ENCODE assay signal across 19 cellular contexts in genomic region chr17:1796800-1797199, GRCh38. TPM values are rescaled to one million over a fixed set of nuclear protein-coding genes. Genes with fewer than 3 reads are reported as not detected.
DNase-seq lines count a peak whose midpoint lies in the region; ATAC-seq, FAIRE-seq and TF ChIP-seq lines count a peak whose summit lies in the region.
"Had no signal": no experiment of that assay in that cellular context is flagged by ENCODE, and none has a peak within 500 bp of the region (broad histone marks: within the 10 kb centered on the region; RNA-seq: fewer than 3 reads in every experiment).

No MANE protein-coding gene starts in this region.

- H3K27me3 ChIP-seq in mesenchymal stem cell (ENCODE audit: control insufficient read depth in 1 of 2, insufficient read depth in 1 of 2, low read length in 2 of 2) (no peaks in the 10 kb centered on the region), thoracic aorta (replicated peaks; ENCODE audit: insufficient read depth) (no peaks in the 10 kb centered on the region)
- H3K27me3 ChIP-seq: upper lobe of left lung had no signal

- no peak for TF ChIP-seq POLR2A in GM12891 (IDR thresholded peaks at IDR 0.05; ENCODE audit: low read depth, low read length)

- TF ChIP-seq CTCF in fibroblast of the aortic adventitia (IDR thresholded peaks at IDR 0.05; ENCODE audit: insufficient read depth, low read length) (no peak), thoracic aorta (IDR thresholded peaks at IDR 0.05) (no peak)

- ATAC-seq in thoracic aorta (ENCODE audit: insufficient number of reproducible peaks, low FRiP score, low read depth) (no peak), HG02970 (IDR thresholded peaks at IDR 0.05; ENCODE audit: low FRiP score, unreplicated experiment) (no peak)
- ATAC-seq: SK-N-SH treated with all-trans-retinoic acid at 6 μM for 48 hours had no signal

- no peak overlapping the region for H3K23ac ChIP-seq in mesenchymal stem cell (ENCODE audit: low read length in 2 of 2)

- H2BK5ac ChIP-seq in mesenchymal stem cell (ENCODE audit: low read depth, low read length, poor library complexity, severe bottlenecking) = no peak overlapping the region

- H4K91ac ChIP-seq in mesenchymal stem cell (ENCODE audit: low read length) = no peak overlapping the region

- no peak overlapping the region for H4K8ac ChIP-seq in mesenchymal stem cell (ENCODE audit: low read length)

- no peak overlapping the region for H3K9ac ChIP-seq in mesenchymal stem cell (ENCODE audit: low read length)

- no peak for FAIRE-seq in GM12891 (lab: Jason Lieb, UNC)
- FAIRE-seq: GM12892 had no signal

- no peak overlapping the region for H3K4me3 ChIP-seq in fibroblast of the aortic adventitia (ENCODE audit: low read depth, low read length)
- H3K4me3 ChIP-seq in mesenchymal stem cell (ENCODE audit: insufficient read depth in 1 of 2, low read depth in 1 of 2, low read length in 2 of 2) = no peak overlapping the region
- H3K4me3 ChIP-seq in thoracic aorta = no peak overlapping the region
- H3K4me3 ChIP-seq: lung, upper lobe of left lung had no signal

- H3K79me1 ChIP-seq in mesenchymal stem cell (replicated peaks; ENCODE audit: low read length, poor library complexity, severe bottlenecking) = peaks cover 13% of the 10 kb centered on the region

- 17% methylated on average over 1 of the region's 1 CpG for WGBS in mesenchymal stem cell

- H3K14ac ChIP-seq in mesenchymal stem cell (ENCODE audit: low read length in 2 of 2) = no peak overlapping the region

- DNase-seq in fibroblast of the aortic adventitia (ENCODE audit: low read depth) (peak; percentile 40), mesenchymal stem cell (peak; percentile 41), thoracic aorta (ENCODE audit: low spot score) (no peak), GM12891 (ENCODE audit: insufficient read length, low spot score) (no peak), SK-N-DZ (ENCODE audit: low spot score) (no peak)
- DNase-seq: activated CD4-positive, CD25-positive, alpha-beta regulatory T cell; activated CD8-positive, alpha-beta memory T cell treated with anti-CD3 and anti-CD28 coated beads, Interleukin-2, amount 50 U/mL, for 4 hours; activated naive CD4-positive, alpha-beta T cell treated with anti-CD3 and anti-CD28 coated beads, Interleukin-2, amount 10 ng/mL, durations not matched to agents 7 days and 5 days; EL; NCI-H1417 treated with DMSO at 0.1 percent for 48 hours; NCI-H345; occipital lobe; stimulated activated CD4-positive, alpha-beta T cell treated with anti-CD3 and anti-CD28 coated beads, Interleukin-12 subunit alpha, Interleukin-12 subunit beta, amount 100 ng/mL, for 4 hours; upper lobe of left lung had no signal

- H3K27ac ChIP-seq in angular gyrus (ENCODE audit: low read depth, low read length) (peak overlapping the region; percentile 32), mesenchymal stem cell (ENCODE audit: low read length, poor library complexity, severe bottlenecking) (no peak overlapping the region), thoracic aorta (peak overlapping the region; percentile 0 to 41)

- H3K4me1 ChIP-seq in mesenchymal stem cell (ENCODE audit: control insufficient read depth, insufficient read depth, low read depth, low read length) (peaks cover 11% of the 10 kb centered on the region), thoracic aorta (ENCODE audit: control insufficient read depth in 1 of 2, low read depth in 2 of 2) (peaks cover 12 to 18% of the 10 kb centered on the region in 2 donors)

- H2BK120ac ChIP-seq in mesenchymal stem cell (ENCODE audit: low read depth, low read length) = no peak overlapping the region

- no peak overlapping the region for H3K18ac ChIP-seq in mesenchymal stem cell (ENCODE audit: low read depth in 1 of 2, low read length in 2 of 2)

- H2BK15ac ChIP-seq in mesenchymal stem cell (ENCODE audit: low read depth, poor library complexity, severe bottlenecking) = no peak overlapping the region

- H3K9me3 ChIP-seq in mesenchymal stem cell (ENCODE audit: control insufficient read depth, low read length) (no peaks in the 10 kb centered on the region), thoracic aorta (no peaks in the 10 kb centered on the region)
- H3K9me3 ChIP-seq: upper lobe of left lung had no signal

- H3K4ac ChIP-seq in mesenchymal stem cell (ENCODE audit: low read depth in 1 of 2, low read length in 2 of 2) = no peak overlapping the region

- H2AFZ ChIP-seq in mesenchymal stem cell (ENCODE audit: low read depth, low read length) = no peak overlapping the region

- no peak overlapping the region for H2AK5ac ChIP-seq in mesenchymal stem cell (ENCODE audit: low read length, severe bottlenecking)

- H3K4me2 ChIP-seq in mesenchymal stem cell (ENCODE audit: low read length, poor library complexity, severe bottlenecking) = no peak overlapping the region

- H2BK12ac ChIP-seq in mesenchymal stem cell (ENCODE audit: low read length in 2 of 2) = no peak overlapping the region

- peaks cover 18 to 26% of the 10 kb centered on the region in 2 experiments for H3K36me3 ChIP-seq in mesenchymal stem cell (ENCODE audit: control insufficient read depth in 1 of 2, insufficient read depth in 2 of 2, low read depth in 1 of 2, low read length in 2 of 2)
- peaks cover 8% of the 10 kb centered on the region for H3K36me3 ChIP-seq in thoracic aorta

TF ChIP-seq in GM12891, 5 proteins besides CTCF, POLR2A, EP300 and RAD21:
- TF ChIP-seq TAF1 (IDR thresholded peaks at IDR 0.05; ENCODE audit: low read depth, low read length) = no peak
- no peak for TF ChIP-seq PAX5 (IDR thresholded peaks at IDR 0.05; ENCODE audit: insufficient read depth, low read length, severe bottlenecking)
- no peak for TF ChIP-seq POU2F2 (IDR thresholded peaks at IDR 0.05; ENCODE audit: low read depth, low read length)

RNA-seq across cellular contexts. Expression of gene SMYD4, which starts 32.9 kb away (rescaled TPM):
- 7.4 and 10.7 TPM in 2 replicates for total RNA-seq in fibroblast of the aortic adventitia (ENCODE audit: low replicate concordance)
- 5.1 TPM for polyA plus RNA-seq in mesenchymal stem cell (2013, experiment 1 of 2)
- polyA plus RNA-seq in mesenchymal stem cell (2013, experiment 2 of 2) = 4.8 TPM
- 10 to 100 TPM; 12.6 to 13.3 TPM for total RNA-seq in thoracic aorta
- polyA plus RNA-seq in GM12891 (2012; ENCODE audit: low read depth, missing spikeins) = 7.1 TPM
- polyA plus RNA-seq in SK-N-DZ (2014; cell fraction: cytosol; rRNA removed) = 18.8 and 23.3 TPM in 2 replicates
- polyA plus RNA-seq in SK-N-DZ (2014; cell fraction: nucleus; rRNA removed) = 18.7 and 33.4 TPM in 2 replicates

RNA-seq across cellular contexts. Expression of gene RPA1, which starts 33.0 kb away (rescaled TPM):
- total RNA-seq in fibroblast of the aortic adventitia (ENCODE audit: low replicate concordance) (19.3 and 41.2 TPM in 2 replicates), thoracic aorta (10 to 100 TPM; 15.4 to 40.0 TPM)
- polyA plus RNA-seq in mesenchymal stem cell (2013, experiment 1 of 2) = 21.9 TPM
- 22.1 TPM for polyA plus RNA-seq in mesenchymal stem cell (2013, experiment 2 of 2)
- polyA plus RNA-seq in GM12891 (2012; ENCODE audit: low read depth, missing spikeins) = 71.8 TPM
- 20.6 and 27.8 TPM in 2 replicates for polyA plus RNA-seq in SK-N-DZ (2014; cell fraction: cytosol; rRNA removed)
- polyA plus RNA-seq in SK-N-DZ (2014; cell fraction: nucleus; rRNA removed) = 24.8 and 38.3 TPM in 2 replicates

RNA-seq across cellular contexts. Expression of gene SERPINF1, which starts 34.9 kb away (rescaled TPM):
- total RNA-seq in fibroblast of the aortic adventitia (ENCODE audit: low replicate concordance) (161 and 450 TPM in 2 replicates), thoracic aorta (100 to 1,000 TPM; 385 to 608 TPM)
- polyA plus RNA-seq in mesenchymal stem cell (2013, experiment 1 of 2) = 83.0 TPM
- polyA plus RNA-seq in mesenchymal stem cell (2013, experiment 2 of 2) = 81.2 TPM
- polyA plus RNA-seq in GM12891 (2012; ENCODE audit: low read depth, missing spikeins) = 5.4 TPM
- 458 and 511 TPM in 2 replicates for polyA plus RNA-seq in SK-N-DZ (2014; cell fraction: cytosol; rRNA removed)
- 288 and 352 TPM in 2 replicates for polyA plus RNA-seq in SK-N-DZ (2014; cell fraction: nucleus; rRNA removed)

RNA-seq across cellular contexts. Expression of gene SERPINF2, which starts 54.1 kb away (rescaled TPM):
- total RNA-seq in fibroblast of the aortic adventitia (ENCODE audit: low replicate concordance) (0.18 and 1.3 TPM in 2 replicates), thoracic aorta (1 to 10 TPM; 5.0 to 9.8 TPM)
- polyA plus RNA-seq in mesenchymal stem cell (2013, experiment 1 of 2) = 0.03 TPM
- 0.01 TPM for polyA plus RNA-seq in mesenchymal stem cell (2013, experiment 2 of 2)
- 0.26 TPM for polyA plus RNA-seq in GM12891 (2012; ENCODE audit: low read depth, missing spikeins)
- polyA plus RNA-seq in SK-N-DZ (2014; cell fraction: cytosol; rRNA removed) = 0.32 and 0.53 TPM in 2 replicates
- 0.65 and 1.1 TPM in 2 replicates for polyA plus RNA-seq in SK-N-DZ (2014; cell fraction: nucleus; rRNA removed)

Comparison
In these comparisons a context has a peak if more than half of its experiments do, and no peak if none do; other contexts are left out.
1. DNase-seq: peak in fibroblast of the aortic adventitia (single experiment) and mesenchymal stem cell (single experiment); none in thoracic aorta (single experiment), GM12891 (single experiment) and SK-N-DZ (single experiment).